Comparison of ENCODE assay signal across 28 cellular contexts in genomic region chr18:52334307-52334706, GRCh38. TPM values are rescaled to one million over a fixed set of nuclear protein-coding genes. Genes with fewer than 3 reads are reported as not detected.
"Had no signal": no experiment of that assay in that cellular context is flagged by ENCODE, and none has a peak within 500 bp of the region (broad histone marks: within the 10 kb centered on the region; RNA-seq: fewer than 3 reads in every experiment).

No MANE protein-coding gene starts in this region.

- H3K4me1 ChIP-seq: left ventricle myocardium inferior, right atrium auricular region, right lobe of liver, suprapubic skin, tibial artery, upper lobe of right lung had no signal

- H3K27ac Mint-ChIP-seq: naive thymus-derived CD4-positive, alpha-beta T cell; natural killer cell treated with Interleukin-12 subunit alpha and Interleukin-12 subunit beta and Interleukin-15 and Interleukin-18, amount 100 ng/mL, for 72 hours; progenitor cell of endocrine pancreas; stimulated activated naive B cell treated with anti-CD40 and anti-IgM and Interleukin-4, amounts not matched to agents 10 μg/mL and 1 μg/mL and 100 μg/mL, for 72 hours; stimulated activated naive CD8-positive, alpha-beta T cell treated with anti-CD3 and anti-CD28 coated beads, Interleukin-15, Interleukin-2, amounts not matched to agents 100 ng/mL and 50 ng/mL, for 24 hours had no signal

- H3K27ac ChIP-seq: left ventricle myocardium inferior, ovary, right atrium auricular region, right lobe of liver, suprapubic skin, thoracic aorta, tibial artery, upper lobe of right lung had no signal

- H3K36me3 ChIP-seq: left ventricle myocardium inferior, ovary, right atrium auricular region, right lobe of liver, suprapubic skin, thoracic aorta, tibial artery, upper lobe of right lung had no signal

- H3K36me3 Mint-ChIP-seq: naive thymus-derived CD4-positive, alpha-beta T cell; natural killer cell treated with Interleukin-12 subunit alpha and Interleukin-12 subunit beta and Interleukin-15 and Interleukin-18, amount 100 ng/mL, for 72 hours; stimulated activated naive B cell treated with anti-CD40 and anti-IgM and Interleukin-4, amounts not matched to agents 10 μg/mL and 1 μg/mL and 100 μg/mL, for 72 hours had no signal

- ATAC-seq: mucosa of descending colon; naive thymus-derived CD4-positive, alpha-beta T cell; natural killer cell treated with Interleukin-12 subunit alpha and Interleukin-12 subunit beta and Interleukin-15 and Interleukin-18, amount 100 ng/mL, for 72 hours; right lobe of liver; stimulated activated naive B cell treated with anti-CD40 and anti-IgM and Interleukin-4, amounts not matched to agents 10 μg/mL and 1 μg/mL and 100 μg/mL, for 72 hours; upper lobe of right lung had no signal

- DNase-seq: islet precursor cell; left ventricle myocardium inferior; mesendoderm; midbrain; mucosa of descending colon; naive thymus-derived CD4-positive, alpha-beta T cell; ovary; right lobe of liver; stimulated activated CD4-positive, alpha-beta T cell treated with anti-CD3 and anti-CD28 coated beads, Interleukin-12 subunit alpha, Interleukin-12 subunit beta, amount 100 ng/mL, for 4 hours; stimulated activated CD4-positive, alpha-beta T cell treated with anti-CD3 and anti-CD28 coated beads, Interleukin-15, amount 100 ng/mL, for 24 hours; stimulated activated CD4-positive, alpha-beta T cell treated with anti-CD3 and anti-CD28 coated beads, Interleukin-2, amount 100 ng/mL, for 24 hours; stimulated activated CD4-positive, alpha-beta T cell treated with anti-CD3 and anti-CD28 coated beads, Interleukin-4, amount 100 ng/mL, for 1 hour; stimulated activated naive B cell treated with anti-CD40 and anti-IgM and Interleukin-4, amounts not matched to agents 10 μg/mL and 1 μg/mL and 100 μg/mL, for 72 hours; tibial artery; trophoblast cell; upper lobe of right lung had no signal

- H3K9me3 ChIP-seq: mucosa of descending colon, ovary, right atrium auricular region, right lobe of liver, suprapubic skin, thoracic aorta, tibial artery, upper lobe of right lung had no signal

- FAIRE-seq: urothelium cell line had no signal

- H3K4me3 ChIP-seq: left ventricle myocardium inferior, lung, mucosa of descending colon, ovary, right atrium auricular region, right lobe of liver, suprapubic skin, thoracic aorta, tibial artery, upper lobe of right lung had no signal

- H3K9me3 Mint-ChIP-seq: stimulated activated naive CD8-positive, alpha-beta T cell treated with anti-CD3 and anti-CD28 coated beads, Interleukin-15, Interleukin-2, amounts not matched to agents 100 ng/mL and 50 ng/mL, for 24 hours had no signal

- H3K4me3 Mint-ChIP-seq: naive thymus-derived CD4-positive, alpha-beta T cell; natural killer cell treated with Interleukin-12 subunit alpha and Interleukin-12 subunit beta and Interleukin-15 and Interleukin-18, amount 100 ng/mL, for 72 hours; stimulated activated naive B cell treated with anti-CD40 and anti-IgM and Interleukin-4, amounts not matched to agents 10 μg/mL and 1 μg/mL and 100 μg/mL, for 72 hours; stimulated activated naive CD8-positive, alpha-beta T cell treated with anti-CD3 and anti-CD28 coated beads, Interleukin-15, Interleukin-2, amounts not matched to agents 100 ng/mL and 50 ng/mL, for 24 hours had no signal

- H3K4me1 Mint-ChIP-seq: stimulated activated naive B cell treated with anti-CD40 and anti-IgM and Interleukin-4, amounts not matched to agents 10 μg/mL and 1 μg/mL and 100 μg/mL, for 72 hours had no signal

- H3K27me3 ChIP-seq: ovary, right atrium auricular region, right lobe of liver had no signal

RNA-seq across cellular contexts. Expression of gene DCC, which starts 5.7 kb away (rescaled TPM):
- total RNA-seq: left ventricle myocardium inferior; myocyte; naive thymus-derived CD4-positive, alpha-beta T cell; natural killer cell treated with Interleukin-12 subunit alpha and Interleukin-12 subunit beta and Interleukin-15 and Interleukin-18, amount 100 ng/mL, for 72 hours; pulmonary artery endothelial cell; renal cortical epithelial cell; right atrium auricular region; subcutaneous adipose tissue; thoracic aorta had no signal
- polyA plus RNA-seq: naive thymus-derived CD4-positive, alpha-beta T cell had no signal
